25 cellular contexts compared by ENCODE assay signal in genomic region chr2:176636376-176636775, GRCh38.
DNase-seq lines count a peak whose midpoint lies in the region; ATAC-seq, FAIRE-seq and TF ChIP-seq lines count a peak whose summit lies in the region.
"Had no signal": no experiment of that assay in that cellular context is flagged by ENCODE, and none has a peak within 500 bp of the region (broad histone marks: within the 10 kb centered on the region; RNA-seq: fewer than 3 reads in every experiment).

No MANE protein-coding gene starts in this region.

- H3K27ac ChIP-seq in A549 (no peak overlapping the region), RWPE2 (ENCODE audit: poor library complexity, severe bottlenecking) (no peak overlapping the region), dorsolateral prefrontal cortex (no peak overlapping the region)
- H3K27ac ChIP-seq: right lobe of liver, SJCRH30 had no signal

- intact Hi-C loops in dorsolateral prefrontal cortex (cut with DNase I), result loop anchor here (5.0 to 10.0 kb wide), 7 partner anchors 82 to 1384 kb away; partner anchors contain the start of gene HOXD8 (in 1 of the 2)

- WGBS in A549 (ENCODE audit: missing lambda C conversion rate), result 94% methylated on average over 2 of the region's 2 CpGs

- ATAC-seq in A549 (no peak), RWPE2 (ENCODE audit: low read depth) (no peak)
- ATAC-seq: activated naive CD4-positive, alpha-beta T cell treated with anti-CD3 and anti-CD28 coated beads, Interleukin-2, amount 50 U/mL, for 72 hours; HepG2; left lobe of liver; right lobe of liver; T-cell had no signal

- TF ChIP-seq POLR2A in A549 (IDR thresholded peaks at IDR 0.05; ENCODE audit: low read length), result no peak

- peak overlapping the region; percentile 87 for H3K4me2 ChIP-seq in A549

- POLR2A ChIA-PET in A549 (lab: Yijun Ruan, JAX), result interaction anchor here (0.7 to 2.6 kb wide), 3 partner anchors 53 to 530 kb away, joined by 5 to 12 read pairs (median 9); no protein-coding TSS in a partner anchor
- POLR2A ChIA-PET in AG04449 (lab: Yijun Ruan, JAX), result interaction anchor here (1.2 to 2.4 kb wide), 3 partner anchors 16 to 506 kb away, joined by 4 to 9 read pairs (median 5); no protein-coding TSS in a partner anchor
- POLR2A ChIA-PET in HEK293T (lab: Yijun Ruan, JAX), result interaction anchor here (1.3 to 1.8 kb wide), 2 partner anchors 82 to 506 kb away, joined by 5 to 6 read pairs; no protein-coding TSS in a partner anchor

- no peak for FAIRE-seq in A549 (lab: Jason Lieb, UNC)
- FAIRE-seq: bronchial epithelial cell, HepG2 had no signal

- TF ChIP-seq RAD21 in A549 (conservative IDR thresholded peaks at IDR 0.05 in 1 of 2, IDR thresholded peaks at IDR 0.05 in 1 of 2), result no peak

- no peak for TF ChIP-seq CTCF in A549 (IDR thresholded peaks at IDR 0.05)
- TF ChIP-seq CTCF in AG04449 (IDR thresholded peaks at IDR 0.05; ENCODE audit: insufficient read depth, low read length, missing control alignments), result no peak
- no peak for TF ChIP-seq CTCF in RWPE2 (IDR thresholded peaks at IDR 0.05; ENCODE audit: poor library complexity, severe bottlenecking)
- TF ChIP-seq CTCF in kidney epithelial cell (IDR thresholded peaks at IDR 0.05; ENCODE audit: insufficient read depth, low read length, poor library complexity, severe bottlenecking), result no peak
- no peak for TF ChIP-seq CTCF in dorsolateral prefrontal cortex (IDR thresholded peaks at IDR 0.05 in 54 of 56, conservative IDR thresholded peaks at IDR 0.05 in 2 of 56; ENCODE audit: low read depth in 1 of 56, partially characterized antibody in 56 of 56)

- H3K9me3 ChIP-seq in A549 (no peaks in the 10 kb centered on the region), RWPE2 (ENCODE audit: severe bottlenecking) (no peaks in the 10 kb centered on the region)
- H3K9me3 ChIP-seq: Caco-2, right lobe of liver, SJCRH30 had no signal

- CTCF ChIA-PET in A549 (lab: Yijun Ruan, JAX) (interaction anchor here (1.1 to 15.9 kb wide), 13 partner anchors 7 to 526 kb away, joined by 3 to 216 read pairs (median 13); partner anchors contain the start of gene HOXD8), AG04449 (lab: Yijun Ruan, JAX) (interaction anchor here (0.6 to 33.0 kb wide), 16 partner anchors 17 to 658 kb away, joined by 3 to 1421 read pairs (median 4); partner anchors contain the start of genes HOXD10, HOXD8 and HOXD9), HEK293T (lab: Yijun Ruan, JAX) (interaction anchor here (0.5 to 1.0 kb wide), 4 partner anchors 181 to 512 kb away, joined by 3 to 6 read pairs (median 4); no protein-coding TSS in a partner anchor)

- no peak for DNase-seq in A549 (ENCODE audit: low read depth in 1 of 2, low spot score in 1 of 2)
- no peak for DNase-seq in AG04449 (ENCODE audit: low read depth, low spot score)
- DNase-seq in RWPE2 (ENCODE audit: low spot score), result no peak
- DNase-seq in kidney epithelial cell (ENCODE audit: low read depth), result no peak
- DNase-seq in dedifferentiated amniotic fluid mesenchymal stem cell (ENCODE audit: extremely low spot score), result no peak
- DNase-seq in HEK293T (ENCODE audit: extremely low spot score), result no peak
- no peak for DNase-seq in dorsolateral prefrontal cortex
- DNase-seq in superior temporal gyrus (ENCODE audit: extremely low spot score), result no peak
- DNase-seq: activated B cell treated with CpG ODN at 0.5 μM for 24 hours; activated CD4-positive, alpha-beta T cell treated with anti-CD3 and anti-CD28 coated beads, Interleukin-2, amount 10 ng/mL, durations not matched to agents 7 days and 5 days; Caco-2; DMS53; effector CD4-positive, alpha-beta T cell; GDM1; NCI-H1417 treated with DMSO at 0.1 percent for 48 hours; NCI-H2081 treated with DMSO at 0.1 percent for 48 hours; right lobe of liver; SJCRH30; stimulated activated CD4-positive, alpha-beta T cell treated with anti-CD3 and anti-CD28 coated beads, Interleukin-4, amount 100 ng/mL, for 1 hour; T-cell; trophoblast cell had no signal

- H3K36me3 ChIP-seq in RWPE2 (ENCODE audit: low read depth) (no peaks in the 10 kb centered on the region), kidney epithelial cell (ENCODE audit: control insufficient read depth, insufficient read depth, low read length) (no peaks in the 10 kb centered on the region)
- H3K36me3 ChIP-seq: right lobe of liver, SJCRH30 had no signal

- peaks cover 11% of the 10 kb centered on the region; the same call in 2 of the 3 replicates for H3K4me1 ChIP-seq in A549
- H3K4me1 ChIP-seq in RWPE2 (ENCODE audit: insufficient read depth, poor library complexity, severe bottlenecking), result peaks cover 30% of the 10 kb centered on the region
- H3K4me1 ChIP-seq: Caco-2 had no signal

- no peak for TF ChIP-seq EP300 in A549 (IDR thresholded peaks at IDR 0.05)

- H3K27me3 ChIP-seq in RWPE2 (ENCODE audit: insufficient read depth, poor library complexity, severe bottlenecking) (no peaks in the 10 kb centered on the region), kidney epithelial cell (ENCODE audit: control insufficient read depth, insufficient read depth, low read length) (no peaks in the 10 kb centered on the region), dorsolateral prefrontal cortex (peaks cover 0 to 96% (median 70%) of the 10 kb centered on the region in 45 donors)
- H3K27me3 ChIP-seq: SJCRH30 had no signal

- H3K4me3 ChIP-seq in A549 (peak overlapping the region; percentile 66; the same call in 1 of the 3 replicates), AG04449 (ENCODE audit: low read depth, low read length) (peak overlapping the region; percentile 66), RWPE2 (ENCODE audit: severe bottlenecking) (peak overlapping the region; percentile 66), kidney epithelial cell (ENCODE audit: low read depth, low read length) (peak overlapping the region; percentile 46), dorsolateral prefrontal cortex (peak overlapping the region in 8 of 59 donors; percentile 62 to 75 (median 68))
- H3K4me3 ChIP-seq: right lobe of liver, SJCRH30 had no signal

TF ChIP-seq in A549, 52 proteins besides CTCF, POLR2A, EP300 and RAD21:
- TF ChIP-seq FOSL2 (IDR thresholded peaks at IDR 0.05), result no peak
- TF ChIP-seq FOSL2 (CRISPR knock-in tag; IDR thresholded peaks at IDR 0.05), result no peak
- no peak for TF ChIP-seq PBX3 (IDR thresholded peaks at IDR 0.05)
- TF ChIP-seq HOXA7 (CRISPR knock-in tag; IDR thresholded peaks at IDR 0.05), result no peak
- no peak for TF ChIP-seq ZC3H11A (IDR thresholded peaks at IDR 0.05)
- TF ChIP-seq CHD4 (IDR thresholded peaks at IDR 0.05; ENCODE audit: borderline replicate concordance), result no peak
- TF ChIP-seq FOXS1 (CRISPR knock-in tag; IDR thresholded peaks at IDR 0.05), result no peak
- TF ChIP-seq NR3C1 (IDR thresholded peaks at IDR 0.05), result no peak
- no peak for TF ChIP-seq JUNB (IDR thresholded peaks at IDR 0.05)
- no peak for TF ChIP-seq HES2 (IDR thresholded peaks at IDR 0.05)
- no peak for TF ChIP-seq BHLHE40 (IDR thresholded peaks at IDR 0.05; ENCODE audit: low read depth, low read length)
- no peak for TF ChIP-seq GATA3 (IDR thresholded peaks at IDR 0.05; ENCODE audit: borderline replicate concordance)
- no peak for TF ChIP-seq KDM5A (IDR thresholded peaks at IDR 0.05)
- no peak for TF ChIP-seq SREBF2 (IDR thresholded peaks at IDR 0.05)
- TF ChIP-seq HOXB5 (CRISPR knock-in tag; IDR thresholded peaks at IDR 0.05), result no peak

TF ChIP-seq in HEK293T, 16 proteins besides CTCF, POLR2A, EP300 and RAD21:
- no peak for TF ChIP-seq PKNOX1 (IDR thresholded peaks at IDR 0.05)
- TF ChIP-seq FOXA1 (IDR thresholded peaks at IDR 0.05), result no peak
- no peak for TF ChIP-seq TARDBP (IDR thresholded peaks at IDR 0.05)
- no peak for TF ChIP-seq ZNF384 (IDR thresholded peaks at IDR 0.05)
- TF ChIP-seq LEF1 (IDR thresholded peaks at IDR 0.05; ENCODE audit: borderline replicate concordance), result no peak
- no peak for TF ChIP-seq SUZ12 (IDR thresholded peaks at IDR 0.05)
- TF ChIP-seq L3MBTL2 (conservative IDR thresholded peaks at IDR 0.05), result no peak
- no peak for TF ChIP-seq FOXK2 (IDR thresholded peaks at IDR 0.05)
- no peak for TF ChIP-seq ELF4 (IDR thresholded peaks at IDR 0.05)
- TF ChIP-seq NFRKB (IDR thresholded peaks at IDR 0.05), result no peak
- no peak for TF ChIP-seq SP1 (IDR thresholded peaks at IDR 0.05)
